Comparison of ENCODE assay signal across 8 cellular contexts in genomic region chr22:50169181-50169759, GRCh38. TPM values are rescaled to one million over a fixed set of nuclear protein-coding genes. Genes with fewer than 3 reads are reported as not detected.
A peak's percentile ranks its signal among the peaks of the same experiment; 100 is the strongest.
DNase-seq lines count a peak whose midpoint lies in the region; ATAC-seq and TF ChIP-seq lines count a peak whose summit lies in the region.
"Had no signal": no experiment of that assay in that cellular context is flagged by ENCODE, and none has a peak within 500 bp of the region (broad histone marks: within the 10 kb centered on the region; RNA-seq: fewer than 3 reads in every experiment).

No MANE protein-coding gene starts in this region.

- ATAC-seq in right cardiac atrium (no peak), HG02885 (IDR thresholded peaks at IDR 0.05; ENCODE audit: poor library complexity, unreplicated experiment) (no peak), GM18907 (IDR thresholded peaks at IDR 0.05; ENCODE audit: unreplicated experiment) (no peak)

- H3K9me3 ChIP-seq in HAP-1 (no peaks in the 10 kb centered on the region; the same call in 1 of the 2 replicates), right cardiac atrium (ENCODE audit: control insufficient read depth, low read length) (no peaks in the 10 kb centered on the region), spleen (no peaks in the 10 kb centered on the region)

- TF ChIP-seq CTCF in spleen (IDR thresholded peaks at IDR 0.05 in 8 of 11, conservative IDR thresholded peaks at IDR 0.05 in 3 of 11) = no peak

- H3K27me3 ChIP-seq in HAP-1 (ENCODE audit: low read depth) (no peaks in the 10 kb centered on the region), right cardiac atrium (ENCODE audit: control insufficient read depth, insufficient read depth) (no peaks in the 10 kb centered on the region), spleen (replicated peaks in 1 of 7) (peaks cover 0 to 83% (median 33%) of the 10 kb centered on the region in 7 donors)

- in situ Hi-C loops in HAP-1 (cut with MboI; ENCODE audit: low sequenced_read_pairs) = no loop called here

- H3K4me3 ChIP-seq in HAP-1 = peak overlapping the region; percentile 23; the same call in 1 of the 2 replicates
- peak overlapping the region; percentile 72 for H3K4me3 ChIP-seq in right cardiac atrium (ENCODE audit: low read length)
- H3K4me3 ChIP-seq in spleen = peak overlapping the region in 4 of 8 donors; percentile 45 to 74 (median 49)

- WGBS in right cardiac atrium = 8% methylated on average over 36 of the region's 36 CpGs
- WGBS in spleen, 5 donors = 12 to 16% (median 14%) methylated on average over 32 to 36 of the region's 36 CpGs

- H3K4me1 Mint-ChIP-seq in T-helper 1 cell treated with Interleukin-12 subunit alpha and Interleukin-12 subunit beta and Interleukin-4 antibody, amounts not matched to agents 30 μg/mL and 1 μg/mL, for 36 hours (ENCODE audit: low read depth) = no peaks in the 10 kb centered on the region

- H3K36me3 Mint-ChIP-seq in T-helper 1 cell treated with Interleukin-12 subunit alpha and Interleukin-12 subunit beta and Interleukin-4 antibody, amounts not matched to agents 30 μg/mL and 1 μg/mL, for 36 hours (ENCODE audit: low read depth) = peaks cover 2% of the 10 kb centered on the region

- no peak for DNase-seq in HAP-1 (ENCODE audit: low spot score in 2 of 2)
- peak in 2 of 3 donors; percentile 35 to 47 for DNase-seq in right cardiac atrium
- peak; percentile 75 for DNase-seq in spleen
- DNase-seq in DMS79 (lab: John Stamatoyannopoulos, UW) = no peak

- H3K36me3 ChIP-seq in HAP-1 (replicated peaks) (no peaks in the 10 kb centered on the region), spleen (no peaks in the 10 kb centered on the region)

- H3K4me1 ChIP-seq in HAP-1 (no peaks in the 10 kb centered on the region), right cardiac atrium (ENCODE audit: control insufficient read depth, insufficient read depth, low read length) (no peaks in the 10 kb centered on the region), spleen (peaks cover 4 to 45% (median 23%) of the 10 kb centered on the region in 6 donors)

- H3K4me3 Mint-ChIP-seq in T-helper 1 cell treated with Interleukin-12 subunit alpha and Interleukin-12 subunit beta and Interleukin-4 antibody, amounts not matched to agents 30 μg/mL and 1 μg/mL, for 36 hours = peak overlapping the region; percentile 57

- no peak overlapping the region for H3K27ac ChIP-seq in right cardiac atrium (ENCODE audit: low read length)
- no peak overlapping the region for H3K27ac ChIP-seq in spleen

- no peak for TF ChIP-seq POLR2A in spleen (IDR thresholded peaks at IDR 0.05)

- H3K27ac Mint-ChIP-seq in T-helper 1 cell treated with Interleukin-12 subunit alpha and Interleukin-12 subunit beta and Interleukin-4 antibody, amounts not matched to agents 30 μg/mL and 1 μg/mL, for 36 hours = no peak overlapping the region

- intact Hi-C loops in right cardiac atrium (cut with DNase I) (no loop called here), spleen (cut with DNase I; ENCODE audit: low total_unique reads) (no loop called here)

- peaks cover 50% of the 10 kb centered on the region for H3K27me3 Mint-ChIP-seq in T-helper 1 cell treated with Interleukin-12 subunit alpha and Interleukin-12 subunit beta and Interleukin-4 antibody, amounts not matched to agents 30 μg/mL and 1 μg/mL, for 36 hours (ENCODE audit: low read depth)

- H3K9me3 Mint-ChIP-seq in T-helper 1 cell treated with Interleukin-12 subunit alpha and Interleukin-12 subunit beta and Interleukin-4 antibody, amounts not matched to agents 30 μg/mL and 1 μg/mL, for 36 hours = no peaks in the 10 kb centered on the region

RNA-seq across cellular contexts. Expression of gene PANX2, which starts 1.3 kb away (rescaled TPM):
- total RNA-seq in right cardiac atrium = 1 to 10 TPM in 2 of 4 donors, under 1 TPM in 2; 0.43 to 2.1 (median 1.3) TPM
- polyA plus RNA-seq in right cardiac atrium = 0.68 TPM
- 1 to 10 TPM in 6 of 7 donors, under 1 TPM in 1; 0.39 to 4.6 (median 2.4) TPM for total RNA-seq in spleen
- under 1 TPM; 0.11 to 0.67 (median 0.24) TPM for polyA plus RNA-seq in spleen
- total RNA-seq: RPMI7951 had no signal

RNA-seq across cellular contexts. Expression of gene TRABD, which starts 16.4 kb away (rescaled TPM):
- total RNA-seq in right cardiac atrium = 10 to 100 TPM; 16.7 to 23.2 (median 20.7) TPM
- polyA plus RNA-seq in right cardiac atrium = 25.5 TPM
- total RNA-seq in spleen = 10 to 100 TPM; 49.8 to 66.5 (median 57.7) TPM
- polyA plus RNA-seq in spleen = 10 to 100 TPM; 43.3 to 85.8 (median 77.9) TPM

RNA-seq across cellular contexts. Expression of gene SELENOO, which starts 31.5 kb away (rescaled TPM):
- total RNA-seq in right cardiac atrium (10 to 100 TPM; 14.6 to 16.3 (median 15.3) TPM), spleen (10 to 100 TPM; 25.4 to 31.7 (median 29.3) TPM)
- polyA plus RNA-seq in right cardiac atrium (17.1 TPM), spleen (10 to 100 TPM; 26.2 to 70.8 (median 47.0) TPM)

Comparison
In these comparisons a context has a peak if more than half of its experiments do, and no peak if none do; other contexts are left out.
1. DNase-seq: peak in right cardiac atrium (2 of 3) and spleen (single experiment); none in HAP-1 (0 of 2) and DMS79 (single experiment).